8 cellular contexts compared by ENCODE assay signal in genomic region chr11:67583319-67584204, GRCh38. TPM values are rescaled to one million over a fixed set of nuclear protein-coding genes. Genes with fewer than 3 reads are reported as not detected.
A peak's percentile ranks its signal among the peaks of the same experiment; 100 is the strongest.
DNase-seq lines count a peak whose midpoint lies in the region; ATAC-seq and TF ChIP-seq lines count a peak whose summit lies in the region.

TSS of gene GSTP1 (plus strand) at chr11:67583812. CDS start at chr11:67583844, 32 bp downstream.

- peaks cover 19% of the 10 kb centered on the region for H3K36me3 ChIP-seq in Caco-2 (ENCODE audit: control insufficient read depth, insufficient read depth, low read length)
- peaks cover 39% of the 10 kb centered on the region for H3K36me3 ChIP-seq in HUES48 (ENCODE audit: control insufficient read depth, insufficient read depth, low read length)
- peaks cover 13 to 24% of the 10 kb centered on the region in 2 experiments for H3K36me3 ChIP-seq in SK-N-SH (replicated peaks in 1 of 2; ENCODE audit: control insufficient read depth in 1 of 2, insufficient read depth in 2 of 2, low read length in 1 of 2)
- no peaks in the 10 kb centered on the region for H3K36me3 ChIP-seq in testis (ENCODE audit: low read depth, missing control alignments)

- H3K27ac ChIP-seq in HUES48 (ENCODE audit: low read depth, low read length) (peak within 1 kb of the TSS; percentile 92), SK-N-SH (ENCODE audit: low read depth in 2 of 2, low read length in 1 of 2) (peak within 1 kb of the TSS; percentile 61 to 84), testis (peak within 1 kb of the TSS; percentile 88 to 94)

- BruUV-seq in Caco-2 (replicated peaks; lab: Mats Ljungman, UMichigan): no TSS peak

- H3K4me2 ChIP-seq in SK-N-SH: peak within 1 kb of the TSS; percentile 95

- CTCF ChIA-PET in Caco-2 (lab: Charles Lee): interaction anchor here (0.6 to 2.6 kb wide), 10 partner anchors 8 to 145 kb away, joined by 3 to 35 read pairs (median 4); partner anchors contain the start of genes NUDT8 and TMEM134
- CTCF ChIA-PET in SK-N-SH (lab: Yijun Ruan, JAX): interaction anchor here (0.6 to 5.8 kb wide), 17 partner anchors 9 to 120 kb away, joined by 3 to 43 read pairs (median 5); partner anchors contain the start of genes NUDT8 and TMEM134
- CTCF ChIA-PET in activated naive CD4-positive, alpha-beta T cell treated with anti-CD3 and anti-CD28 coated beads, Interleukin-2, amount 10 ng/mL, durations not matched to agents 7 days and 5 days (lab: Charles Lee): interaction anchor here (1.2 to 3.2 kb wide), 7 partner anchors 8 to 46 kb away, joined by 3 to 10 read pairs (median 5); partner anchors contain the start of gene NUDT8

- H3K27ac Mint-ChIP-seq in Caco-2 (ENCODE audit: unreplicated experiment) (peak within 1 kb of the TSS; percentile 85), osteocyte (ENCODE audit: unreplicated experiment) (peak within 1 kb of the TSS; percentile 99)
- peak within 1 kb of the TSS; percentile 89 for H3K27ac Mint-ChIP-seq in activated naive CD4-positive, alpha-beta T cell treated with anti-CD3 and anti-CD28 coated beads, Interleukin-2, amount 10 ng/mL, durations not matched to agents 7 days and 5 days

- H3K4me1 Mint-ChIP-seq in Caco-2 (ENCODE audit: low read depth, unreplicated experiment): peaks cover 61% of the 10 kb centered on the region
- H3K4me1 Mint-ChIP-seq in activated naive CD4-positive, alpha-beta T cell treated with anti-CD3 and anti-CD28 coated beads, Interleukin-2, amount 10 ng/mL, durations not matched to agents 7 days and 5 days: peaks cover 51% of the 10 kb centered on the region
- peaks cover 37% of the 10 kb centered on the region for H3K4me1 Mint-ChIP-seq in osteocyte (ENCODE audit: unreplicated experiment)

- H3K4me3 ChIP-seq in Caco-2 (ENCODE audit: low read depth, low read length) (peak within 1 kb of the TSS; percentile 87), HUES48 (ENCODE audit: low read depth, low read length) (peak within 1 kb of the TSS; percentile 87), SK-N-SH (ENCODE audit: low read depth in 2 of 2, low read length in 1 of 2) (peak within 1 kb of the TSS; percentile 68 to 77), testis (peak within 1 kb of the TSS; percentile 63 to 64)

- peaks cover 27% of the 10 kb centered on the region for H3K79me2 ChIP-seq in SK-N-SH (ENCODE audit: insufficient read depth)

- peak; percentile 57 for ATAC-seq in GM19463 (IDR thresholded peaks at IDR 0.05; ENCODE audit: unreplicated experiment)

- H3K9ac ChIP-seq in HUES48 (ENCODE audit: low read depth, low read length) (peak within 1 kb of the TSS; percentile 91), SK-N-SH (peak within 1 kb of the TSS; percentile 98)

- H3K36me3 Mint-ChIP-seq in Caco-2 (ENCODE audit: insufficient read depth, unreplicated experiment): peaks cover 72% of the 10 kb centered on the region
- H3K36me3 Mint-ChIP-seq in activated naive CD4-positive, alpha-beta T cell treated with anti-CD3 and anti-CD28 coated beads, Interleukin-2, amount 10 ng/mL, durations not matched to agents 7 days and 5 days: peaks cover 17% of the 10 kb centered on the region
- peaks cover 22% of the 10 kb centered on the region for H3K36me3 Mint-ChIP-seq in osteocyte (ENCODE audit: unreplicated experiment)

- H2AFZ ChIP-seq in SK-N-SH (ENCODE audit: low read depth): peak within 1 kb of the TSS; percentile 76; the same call in 1 of the 2 replicates

- H3F3A ChIP-seq in SK-N-SH (replicated peaks; ENCODE audit: insufficient read depth): peaks cover 13% of the 10 kb centered on the region

- peaks cover 20% of the 10 kb centered on the region for H4K20me1 ChIP-seq in SK-N-SH (ENCODE audit: insufficient read depth)

- 2% methylated on average over 25 of the region's 76 CpGs for WGBS in SK-N-SH (ENCODE audit: low lambda C conversion rate)
- 1 to 2% methylated on average over 14 to 74 of the region's 76 CpGs for WGBS in testis, 2 donors

- H3K4me1 ChIP-seq in Caco-2 (peaks cover 48% of the 10 kb centered on the region), HUES48 (ENCODE audit: control insufficient read depth, insufficient read depth, low read length) (peaks cover 33% of the 10 kb centered on the region), SK-N-SH (ENCODE audit: control insufficient read depth in 1 of 2, insufficient read depth in 2 of 2, low read depth in 1 of 2, low read length in 1 of 2) (peaks cover 10 to 14% of the 10 kb centered on the region in 2 experiments; a peak in 3 of 4 replicates), testis (peaks cover 5% of the 10 kb centered on the region)

- no peaks in the 10 kb centered on the region for H3K27me3 Mint-ChIP-seq in Caco-2 (ENCODE audit: insufficient read depth, unreplicated experiment)
- H3K27me3 Mint-ChIP-seq in activated naive CD4-positive, alpha-beta T cell treated with anti-CD3 and anti-CD28 coated beads, Interleukin-2, amount 10 ng/mL, durations not matched to agents 7 days and 5 days: peaks cover 39% of the 10 kb centered on the region
- H3K27me3 Mint-ChIP-seq in osteocyte (ENCODE audit: unreplicated experiment): peaks cover 31% of the 10 kb centered on the region

- H3K9me3 Mint-ChIP-seq in Caco-2 (ENCODE audit: unreplicated experiment) (no peaks in the 10 kb centered on the region), osteocyte (ENCODE audit: unreplicated experiment) (no peaks in the 10 kb centered on the region)
- H3K9me3 Mint-ChIP-seq in activated naive CD4-positive, alpha-beta T cell treated with anti-CD3 and anti-CD28 coated beads, Interleukin-2, amount 10 ng/mL, durations not matched to agents 7 days and 5 days: no peaks in the 10 kb centered on the region

- peak in 1 of 2 experiments; percentile 34; a peak in 2 of 4 replicates for TF ChIP-seq EP300 in SK-N-SH (IDR thresholded peaks at IDR 0.05; ENCODE audit: borderline replicate concordance in 1 of 2, low read depth in 1 of 2, low read length in 1 of 2)

- POLR2A ChIA-PET in Caco-2 (lab: Charles Lee): interaction anchor here (0.8 to 2.4 kb wide), 11 partner anchors 9 to 182 kb away, joined by 3 to 16 read pairs (median 5); partner anchors contain the start of genes ACY3, AIP, NUDT8 and PPP1CA
- POLR2A ChIA-PET in SK-N-SH (lab: Yijun Ruan, JAX): interaction anchor here (0.6 to 1.9 kb wide), 9 partner anchors 9 to 738 kb away, joined by 3 to 9 read pairs (median 4); partner anchors contain the start of genes NUDT8 and PPP1CA

- H3K9me2 ChIP-seq in SK-N-SH: no peaks in the 10 kb centered on the region

- H3K27me3 ChIP-seq in Caco-2 (replicated peaks; ENCODE audit: control insufficient read depth, insufficient read depth, low read length): no peaks in the 10 kb centered on the region
- no peaks in the 10 kb centered on the region; the same call in 1 of the 2 replicates for H3K27me3 ChIP-seq in HUES48 (ENCODE audit: control insufficient read depth, insufficient read depth, low read length)
- no peaks in the 10 kb centered on the region for H3K27me3 ChIP-seq in SK-N-SH (ENCODE audit: insufficient read depth)
- no peaks in the 10 kb centered on the region for H3K27me3 ChIP-seq in testis

- intact Hi-C loops in Caco-2 (cut with micrococcal nuclease; ENCODE audit: unreplicated experiment): loop anchor here (1.0 to 10.0 kb wide), 3 partner anchors 23 to 339 kb away; partner anchors contain the start of genes NDUFV1 and POLD4
- intact Hi-C loops in testis (cut with DNase I; ENCODE audit: low total_unique reads): no loop called here

- H3K9me3 ChIP-seq in Caco-2: no peaks in the 10 kb centered on the region
- H3K9me3 ChIP-seq in HUES48 (ENCODE audit: control insufficient read depth, insufficient read depth, low read length): no peaks in the 10 kb centered on the region
- H3K9me3 ChIP-seq in SK-N-SH: no peaks in the 10 kb centered on the region
- no peaks in the 10 kb centered on the region for H3K9me3 ChIP-seq in testis

- DNase-seq in Caco-2 (peak; percentile 93 to 98), SK-N-SH (peak; percentile 95), glomerular visceral epithelial cell (ENCODE audit: extremely low spot score) (peak; percentile 96), osteocyte (ENCODE audit: extremely low spot score, unreplicated experiment) (peak; percentile 97), testis (peak; percentile 94)
- DNase-seq in activated naive CD4-positive, alpha-beta T cell treated with anti-CD3 and anti-CD28 coated beads, Interleukin-2, amount 10 ng/mL, durations not matched to agents 7 days and 5 days: peak; percentile 84

- H3K4me3 Mint-ChIP-seq in Caco-2 (ENCODE audit: unreplicated experiment): peak within 1 kb of the TSS; percentile 75
- peak within 1 kb of the TSS; percentile 95 for H3K4me3 Mint-ChIP-seq in activated naive CD4-positive, alpha-beta T cell treated with anti-CD3 and anti-CD28 coated beads, Interleukin-2, amount 10 ng/mL, durations not matched to agents 7 days and 5 days
- peak within 1 kb of the TSS; percentile 97 for H3K4me3 Mint-ChIP-seq in osteocyte (ENCODE audit: unreplicated experiment)

- peak; percentile 62 to 93 for TF ChIP-seq CTCF in Caco-2 (IDR thresholded peaks at IDR 0.05; ENCODE audit: insufficient read depth in 1 of 2, low read depth in 1 of 2, low read length in 1 of 2, severe bottlenecking in 1 of 2, unreplicated experiment in 1 of 2)
- peak; percentile 74 for TF ChIP-seq CTCF in SK-N-SH (IDR thresholded peaks at IDR 0.05)
- TF ChIP-seq CTCF in osteocyte (IDR thresholded peaks at IDR 0.05): peak; percentile 90
- peak; percentile 70 to 73 (median 70) for TF ChIP-seq CTCF in testis (IDR thresholded peaks at IDR 0.05)

- TF ChIP-seq POLR2A in testis (IDR thresholded peaks at IDR 0.05): peak; percentile 62

- peak; percentile 51 for TF ChIP-seq RAD21 in SK-N-SH (IDR thresholded peaks at IDR 0.05; ENCODE audit: low read length)

TF ChIP-seq in SK-N-SH, 30 proteins besides CTCF, POLR2A, EP300 and RAD21 (continues in another document):
- TF ChIP-seq NRF1 (IDR thresholded peaks at IDR 0.05; ENCODE audit: low read depth, low read length) (peak; percentile 34; the same call in 1 of the 2 replicates), PBX3 (IDR thresholded peaks at IDR 0.05) (no peak), RCOR1 (IDR thresholded peaks at IDR 0.05; ENCODE audit: low read length) (peak; percentile 64), GATA2 (CRISPR knock-in tag; IDR thresholded peaks at IDR 0.05) (no peak), FOXM1 (IDR thresholded peaks at IDR 0.05; ENCODE audit: low read depth) (no peak), TEAD4 (IDR thresholded peaks at IDR 0.05; ENCODE audit: borderline replicate concordance, insufficient read depth) (no peak)

RNA-seq across cellular contexts. Expression of gene GSTP1, which starts in this region (rescaled TPM):
- total RNA-seq in Caco-2 (2022): 1,799 and 1,911 TPM in 2 replicates
- 488 and 745 TPM in 2 replicates for polyA plus RNA-seq in SK-N-SH (2012; rRNA removed)
- 313 and 440 TPM in 2 replicates for polyA plus RNA-seq in SK-N-SH (2012; cell fraction: cytosol; rRNA removed)
- 348 and 460 TPM in 2 replicates for polyA plus RNA-seq in SK-N-SH (2012; cell fraction: nucleus; rRNA removed)
- total RNA-seq in osteocyte: 509 and 544 TPM in 2 replicates
- 100 to 1,000 TPM; 117 to 201 TPM for total RNA-seq in testis
- 211 TPM for polyA plus RNA-seq in testis (ENCODE audit: insufficient read depth, low read depth, low replicate concordance)

Comparison
In these comparisons a context has a peak if more than half of its experiments do, and no peak if none do; other contexts are left out.
1. Peak in every context shown above with its lines: DNase-seq, ATAC-seq, H3K4me3 ChIP-seq and H3K27ac ChIP-seq.